In the genomic region with DNA sequence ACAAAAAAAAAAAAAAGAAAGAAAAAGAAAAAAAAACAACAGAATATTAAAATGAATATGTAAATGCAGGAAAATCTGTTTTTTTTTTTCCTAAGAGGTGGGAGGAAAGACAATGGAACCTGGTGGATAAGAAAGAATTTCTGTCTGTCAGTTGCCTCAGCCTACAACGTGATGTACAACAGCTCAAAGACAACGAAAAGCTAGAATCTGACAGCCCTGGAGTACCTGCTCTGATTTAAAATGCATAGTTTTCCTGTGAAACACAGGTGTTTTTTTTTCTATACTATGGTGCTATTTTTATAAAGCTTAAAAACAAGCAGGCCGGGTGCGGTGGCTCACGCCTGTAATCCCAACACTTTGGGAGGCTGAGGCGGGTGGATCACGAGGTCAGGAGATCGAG, we compare ENCODE assay signal across 15 cellular contexts. TPM values are rescaled to one million over a fixed set of nuclear protein-coding genes. Genes with fewer than 3 reads are reported as not detected.
DNase-seq lines count a peak whose midpoint lies in the region; ATAC-seq, FAIRE-seq and TF ChIP-seq lines count a peak whose summit lies in the region.
"Had no signal": no experiment of that assay in that cellular context is flagged by ENCODE, and none has a peak within 500 bp of the region (broad histone marks: within the 10 kb centered on the region; RNA-seq: fewer than 3 reads in every experiment).

No MANE protein-coding gene starts in this region.

- H3K4me2 ChIP-seq in HCT116 (ENCODE audit: low read length) (peak overlapping the region; percentile 65), keratinocyte (ENCODE audit: control insufficient read depth, extremely low read depth, insufficient read depth, low read depth, low read length) (peak overlapping the region; percentile 43)
- H3K4me2 ChIP-seq: BLaER1, GM23338 had no signal

- CTCF ChIA-PET in HCT116 (lab: Charles Lee) (interaction anchor here (0.7 kb wide), 1 partner anchor 13 kb away, joined by 3 read pairs; no protein-coding TSS in a partner anchor), Panc1 (lab: Charles Lee) (interaction anchor here (0.5 kb wide), 1 partner anchor 64 kb away, joined by 8 read pairs; no protein-coding TSS in a partner anchor)

- H3K9me3 ChIP-seq in HCT116 (ENCODE audit: control insufficient read depth in 1 of 2, insufficient read depth in 1 of 2, low read depth in 1 of 2, low read length in 2 of 2) (no peaks in the 10 kb centered on the region), Panc1 (ENCODE audit: control insufficient read depth, insufficient read depth, low read depth, low read length) (no peaks in the 10 kb centered on the region), keratinocyte (ENCODE audit: control insufficient read depth, low read depth, low read length) (no peaks in the 10 kb centered on the region)
- H3K9me3 ChIP-seq: BLaER1, Caco-2, HAP-1 had no signal

- H3K4me1 ChIP-seq in HCT116 (ENCODE audit: control insufficient read depth in 1 of 2, insufficient read depth in 2 of 2, low read length in 2 of 2), result peaks cover 25 to 34% of the 10 kb centered on the region in 2 experiments
- peaks cover 43% of the 10 kb centered on the region for H3K4me1 ChIP-seq in Panc1 (ENCODE audit: control insufficient read depth, insufficient read depth, low read length)
- H3K4me1 ChIP-seq in keratinocyte (ENCODE audit: control insufficient read depth, extremely low read depth, insufficient read depth, low read length), result peaks cover 28% of the 10 kb centered on the region

- no peak for TF ChIP-seq POLR2A in HCT116 (IDR thresholded peaks at IDR 0.05; ENCODE audit: borderline replicate concordance, extremely low read depth, insufficient read depth, insufficient read length)

- no peak overlapping the region for H3K27ac ChIP-seq in HCT116 (ENCODE audit: low read depth, low read length)
- H3K27ac ChIP-seq in Panc1 (ENCODE audit: low read length), result peak overlapping the region; percentile 26; the same call in 1 of the 2 replicates
- no peak overlapping the region for H3K27ac ChIP-seq in keratinocyte (ENCODE audit: control insufficient read depth, insufficient read depth, low read length)
- H3K27ac ChIP-seq: BLaER1, HL-60 had no signal

- H3K9ac ChIP-seq in HCT116 (ENCODE audit: low read length), result no peak overlapping the region
- H3K9ac ChIP-seq in keratinocyte (ENCODE audit: control insufficient read depth, extremely low read depth, insufficient read depth, low read length), result no peak overlapping the region
- H3K9ac ChIP-seq: BLaER1 had no signal

- intact Hi-C loops in HCT116 (cut with micrococcal nuclease) (loop anchor here (5.0 kb wide), 1 partner anchor 83 kb away; a partner anchor contains a TSS), Panc1 (cut with micrococcal nuclease; ENCODE audit: unreplicated experiment) (no loop called here)

- no peak for DNase-seq in HCT116 (ENCODE audit: low read depth, low spot score)
- no peak for DNase-seq in Panc1 (ENCODE audit: low read depth, low spot score)
- no peak for DNase-seq in keratinocyte (ENCODE audit: low read depth, low spot score)
- no peak for DNase-seq in SKM-1 (lab: John Stamatoyannopoulos, UW; ENCODE audit: unreplicated experiment)
- DNase-seq in GM19238 (ENCODE audit: insufficient read length, low spot score), result no peak
- no peak for DNase-seq in DMS 273 treated with DMSO at 0.1 percent for 48 hours (lab: John Stamatoyannopoulos, UW)
- DNase-seq: AML-193; Caco-2; CD8-positive, alpha-beta memory T cell; GF-D8 had no signal

- POLR2A ChIA-PET in HCT116 (lab: Charles Lee) (interaction anchor here (0.6 to 0.9 kb wide), 2 partner anchors 11 to 64 kb away, joined by 3 to 4 read pairs; no protein-coding TSS in a partner anchor), Panc1 (lab: Charles Lee) (interaction anchor here (0.6 kb wide), 1 partner anchor 47 kb away, joined by 3 read pairs; no protein-coding TSS in a partner anchor)

- H3K9me2 ChIP-seq in HCT116 (ENCODE audit: insufficient read depth), result no peaks in the 10 kb centered on the region

- TF ChIP-seq RAD21 in HCT116 (IDR thresholded peaks at IDR 0.05; ENCODE audit: low read depth), result no peak

- in situ Hi-C loops in Panc1 (cut with HindIII; ENCODE audit: low pct_unique_long_range_greater_than_20kb, low sequenced_read_pairs), result no loop called here

- H4K20me1 ChIP-seq in HCT116 (ENCODE audit: insufficient read depth), result no peaks in the 10 kb centered on the region
- H4K20me1 ChIP-seq in keratinocyte (ENCODE audit: control insufficient read depth, extremely low read depth, insufficient read depth, low read length), result no peaks in the 10 kb centered on the region
- H4K20me1 ChIP-seq: BLaER1 had no signal

- RAD21 ChIA-PET in HCT116 (lab: Charles Lee; ENCODE audit: low non-redundant PET in 1 of 2, low total read pairs in 2 of 2, uncharacterized antibody in 2 of 2, unreplicated experiment in 2 of 2), result interaction anchor here in 1 of 2 experiments (0.7 kb wide), 1 partner anchor 410 kb away, joined by 7 read pairs; no protein-coding TSS in a partner anchor

- no peaks in the 10 kb centered on the region for H3K9me1 ChIP-seq in keratinocyte (ENCODE audit: control insufficient read depth, extremely low read depth, insufficient read depth, low read length)

- FAIRE-seq in keratinocyte (lab: Jason Lieb, UNC), result no peak

- dilution Hi-C loops in keratinocyte (cut with MboI; ENCODE audit: extremely low pct_ligation_motif_present, low sequenced_read_pairs), result no loop called here

- H2AFZ ChIP-seq in HCT116 (ENCODE audit: low read depth, low read length, poor library complexity, severe bottlenecking) (no peak overlapping the region), keratinocyte (ENCODE audit: control insufficient read depth, low read length) (no peak overlapping the region)

- BruUV-seq in HCT116 (replicated peaks; lab: Mats Ljungman, UMichigan) (no TSS peak), Panc1 (replicated peaks; lab: Mats Ljungman, UMichigan) (no TSS peak)

- H3K36me3 ChIP-seq in HCT116 (ENCODE audit: control insufficient read depth in 1 of 2, insufficient read depth in 2 of 2, low read length in 2 of 2), result no peaks in the 10 kb centered on the region
- no peaks in the 10 kb centered on the region for H3K36me3 ChIP-seq in Panc1 (ENCODE audit: control insufficient read depth, insufficient read depth, low read length)
- no peaks in the 10 kb centered on the region for H3K36me3 ChIP-seq in keratinocyte (ENCODE audit: control insufficient read depth in 2 of 2, extremely low read depth in 1 of 2, insufficient read depth in 2 of 2, low read length in 2 of 2)
- H3K36me3 ChIP-seq: BLaER1, HAP-1 had no signal

- TF ChIP-seq CTCF in HCT116 (IDR thresholded peaks at IDR 0.05 in 2 of 3, conservative IDR thresholded peaks at IDR 0.05 in 1 of 3; ENCODE audit: borderline replicate concordance in 1 of 3, insufficient read depth in 1 of 3, low read depth in 2 of 3, low read length in 2 of 3) (no peak), Panc1 (IDR thresholded peaks at IDR 0.05) (no peak), keratinocyte (optimal IDR thresholded peaks at IDR 0.05 in 1 of 3, IDR thresholded peaks at IDR 0.05 in 1 of 3, conservative IDR thresholded peaks at IDR 0.05 in 1 of 3; ENCODE audit: extremely low read depth in 1 of 3, insufficient read depth in 2 of 3, low read length in 3 of 3) (no peak)

- ATAC-seq in HCT116 (no peak), Panc1 (no peak), GM19035 (IDR thresholded peaks at IDR 0.05; ENCODE audit: unreplicated experiment) (no peak)

- no peaks in the 10 kb centered on the region for H3K79me2 ChIP-seq in HCT116 (ENCODE audit: insufficient read depth, low read length)
- H3K79me2 ChIP-seq in keratinocyte (ENCODE audit: control insufficient read depth, insufficient read depth, low read length), result no peaks in the 10 kb centered on the region

- H3K27me3 ChIP-seq in HCT116 (ENCODE audit: insufficient read depth, low read length) (no peaks in the 10 kb centered on the region), Panc1 (ENCODE audit: control insufficient read depth, insufficient read depth, low read length) (no peaks in the 10 kb centered on the region), keratinocyte (ENCODE audit: control insufficient read depth, extremely low read depth, insufficient read depth, low read length) (no peaks in the 10 kb centered on the region)
- H3K27me3 ChIP-seq: BLaER1 had no signal

- no peak overlapping the region for H3K4me3 ChIP-seq in HCT116 (replicated peaks in 1 of 2; ENCODE audit: low read depth in 1 of 2, low read length in 2 of 2)
- H3K4me3 ChIP-seq in Panc1 (ENCODE audit: low read depth in 2 of 2, low read length in 2 of 2), result no peak overlapping the region
- no peak overlapping the region for H3K4me3 ChIP-seq in keratinocyte (ENCODE audit: control insufficient read depth in 2 of 3, extremely low read depth in 1 of 3, insufficient read depth in 2 of 3, low read depth in 1 of 3, low read length in 3 of 3)
- H3K4me3 ChIP-seq: BLaER1, GM23338, HAP-1 had no signal

RNA-seq across cellular contexts. Expression of a gene that starts 30.0 kb away (rescaled TPM):
- total RNA-seq in HCT116 (2021; ENCODE audit: unreplicated experiment) (34.2 TPM), Panc1 (2021; ENCODE audit: unreplicated experiment) (72.1 TPM)
- polyA plus RNA-seq in HCT116 (2012), result 17.4 and 24.4 TPM in 2 replicates
- 92.3 TPM for polyA plus RNA-seq in Panc1 (2012; ENCODE audit: insufficient read length)
- 2.3 to 4.8 TPM (median 4.3 TPM) in 3 replicates for polyA plus RNA-seq in keratinocyte
- 6.5 TPM for polyA plus RNA-seq in keratinocyte (2011; ENCODE audit: low read depth)
- 2.1 and 3.5 TPM in 2 replicates for polyA plus RNA-seq in keratinocyte (2011; cell fraction: cytosol; rRNA removed)
- 21.9 and 29.8 TPM in 2 replicates for polyA plus RNA-seq in keratinocyte (2011; cell fraction: nucleus; rRNA removed)
- 7.5 and 24.2 TPM in 2 replicates for polyA plus RNA-seq in keratinocyte (2012; ENCODE audit: low replicate concordance)
- 5.2 to 6.6 TPM (median 5.8 TPM) in 3 replicates for polyA minus RNA-seq in keratinocyte
- polyA minus RNA-seq in keratinocyte (2011; cell fraction: cytosol; rRNA and poly(A)+ RNA removed), result 9.6 TPM
- 13.2 and 15.6 TPM in 2 replicates for polyA minus RNA-seq in keratinocyte (2011; cell fraction: nucleus; rRNA and poly(A)+ RNA removed)

RNA-seq across cellular contexts. Expression of a gene that starts 36.3 kb away (rescaled TPM):
- total RNA-seq in HCT116 (2021; ENCODE audit: unreplicated experiment), result 14.3 TPM
- polyA plus RNA-seq in HCT116 (2012), result 14.5 and 16.0 TPM in 2 replicates
- 30.0 TPM for total RNA-seq in Panc1 (2021; ENCODE audit: unreplicated experiment)
- polyA plus RNA-seq in Panc1 (2012; ENCODE audit: insufficient read length), result 47.0 TPM
- 2.2 to 4.8 TPM (median 2.3 TPM) in 3 replicates for polyA plus RNA-seq in keratinocyte
- 1.8 TPM for polyA plus RNA-seq in keratinocyte (2011; ENCODE audit: low read depth)
- polyA plus RNA-seq in keratinocyte (2011; cell fraction: cytosol; rRNA removed), result 1.3 and 2.1 TPM in 2 replicates
- polyA plus RNA-seq in keratinocyte (2011; cell fraction: nucleus; rRNA removed), result 3.5 and 4.6 TPM in 2 replicates
- 1.2 and 2.0 TPM in 2 replicates for polyA plus RNA-seq in keratinocyte (2012; ENCODE audit: low replicate concordance)
- polyA minus RNA-seq in keratinocyte, result 0.38 to 3.3 TPM (median 1.3 TPM) in 3 replicates
- polyA minus RNA-seq in keratinocyte (2011; cell fraction: cytosol; rRNA and poly(A)+ RNA removed), result 7.7 TPM
- 5.1 and 9.2 TPM in 2 replicates for polyA minus RNA-seq in keratinocyte (2011; cell fraction: nucleus; rRNA and poly(A)+ RNA removed)
- polyA plus RNA-seq: CD8-positive, alpha-beta memory T cell had no signal
